In genomic region chr13:44439615-44440014, GRCh38 we compare ENCODE assay signal across 1 cellular context.
TF ChIP-seq lines count a peak whose summit lies in the region.

No MANE protein-coding gene starts in this region.

TF ChIP-seq in HEK293, 187 proteins besides CTCF, POLR2A, EP300 and RAD21 (continued from another document):
- no peak for TF ChIP-seq ZNF10 (tag by site-specific recombination; IDR thresholded peaks at IDR 0.05)
- no peak for TF ChIP-seq ZNF394 (tag by site-specific recombination; IDR thresholded peaks at IDR 0.05; ENCODE audit: borderline replicate concordance)
TF ChIP-seq in HEK293: peak in this region for 2.
